In genomic region chr11:60761436-60762190, GRCh38 we compare ENCODE assay signal across 21 cellular contexts. TPM values are rescaled to one million over a fixed set of nuclear protein-coding genes. Genes with fewer than 3 reads are reported as not detected.
DNase-seq lines count a peak whose midpoint lies in the region; ATAC-seq and TF ChIP-seq lines count a peak whose summit lies in the region.
"Had no signal": no experiment of that assay in that cellular context is flagged by ENCODE, and none has a peak within 500 bp of the region (broad histone marks: within the 10 kb centered on the region; RNA-seq: fewer than 3 reads in every experiment).

No MANE protein-coding gene starts in this region.

- no peaks in the 10 kb centered on the region for H3K36me3 Mint-ChIP-seq in activated naive CD8-positive, alpha-beta T cell treated with anti-CD3 and anti-CD28 coated beads for 36 hours

- no peak overlapping the region for H3K27ac Mint-ChIP-seq in activated naive CD8-positive, alpha-beta T cell treated with anti-CD3 and anti-CD28 coated beads for 36 hours
- H3K27ac Mint-ChIP-seq: activated T-helper 1 cell treated with anti-CD3 and anti-CD28 coated beads, Interleukin-12 subunit alpha, Interleukin-12 subunit beta, Interleukin-2, Interleukin-4 antibody, amounts not matched to agents 30 ng/mL and 10 ng/mL and 1 ng/mL, durations not matched to agents 14 hours and 24 hours and 36 hours had no signal

- peaks cover 79% of the 10 kb centered on the region for H3K4me1 ChIP-seq in OCI-LY3 (ENCODE audit: low read length)
- H3K4me1 ChIP-seq: ascending aorta, tibial artery had no signal

- TF ChIP-seq CTCF in GM10266 (IDR thresholded peaks at IDR 0.05; ENCODE audit: control insufficient read depth, insufficient read depth, low read depth, missing control alignments) (no peak), OCI-LY3 (IDR thresholded peaks at IDR 0.05; ENCODE audit: low read depth, low read length) (no peak)

- H3K27me3 ChIP-seq in OCI-LY3 (ENCODE audit: low read depth, low read length) = peaks cover 3% of the 10 kb centered on the region; the same call in 1 of the 2 replicates
- H3K27me3 ChIP-seq: ascending aorta had no signal

- H3K9me3 ChIP-seq in OCI-LY3 (ENCODE audit: insufficient read depth, low read length) = no peaks in the 10 kb centered on the region
- H3K9me3 ChIP-seq: ascending aorta, heart left ventricle had no signal

- H3K27ac ChIP-seq in OCI-LY3 (ENCODE audit: low read length) = peak overlapping the region; percentile 67
- H3K27ac ChIP-seq: ascending aorta, heart left ventricle, tibial artery had no signal

- DNase-seq in GM10266 (ENCODE audit: extremely low spot score) (peak; percentile 39), inferior parietal cortex (ENCODE audit: extremely low spot score) (no peak), mesenteric fat pad (ENCODE audit: low spot score) (no peak)
- DNase-seq in activated T-cell treated with anti-CD3 and anti-CD28 coated beads, Interleukin-2, amount 50 U/mL, for 48 hours = no peak
- DNase-seq in activated naive CD8-positive, alpha-beta T cell treated with anti-CD3 and anti-CD28 coated beads for 36 hours = no peak
- DNase-seq: activated CD4-positive, alpha-beta T cell treated with anti-CD3 and anti-CD28 coated beads for 4 hours; cortex of kidney; erythroblast; heart left ventricle; NCI-H1694 treated with DMSO at 0.1 percent for 48 hours; NCI-H524 treated with DMSO at 0.1 percent for 48 hours; retina; SHP77; stimulated activated CD4-positive, alpha-beta T cell treated with anti-CD3 and anti-CD28 coated beads, Interleukin-1b, Interleukin-23, amount 100 ng/mL, for 48 hours had no signal

- ATAC-seq in GM19025 (IDR thresholded peaks at IDR 0.05; ENCODE audit: low read depth, unreplicated experiment) (peak; percentile 24), HG03025 (IDR thresholded peaks at IDR 0.05; ENCODE audit: low FRiP score, unreplicated experiment) (peak; percentile 35)
- ATAC-seq: heart left ventricle had no signal

- H3K9ac ChIP-seq in OCI-LY3 (ENCODE audit: low read length) = peak overlapping the region; percentile 38

- H3K27me3 Mint-ChIP-seq in activated naive CD8-positive, alpha-beta T cell treated with anti-CD3 and anti-CD28 coated beads for 36 hours = peaks cover 49% of the 10 kb centered on the region

- no peaks in the 10 kb centered on the region for H3K79me2 ChIP-seq in OCI-LY3 (ENCODE audit: low read length)

- peak overlapping the region; percentile 58 for H3K4me3 ChIP-seq in OCI-LY3 (ENCODE audit: low read length)
- H3K4me3 ChIP-seq: ascending aorta, heart left ventricle, tibial artery had no signal

- H4K20me1 ChIP-seq in OCI-LY3 (ENCODE audit: insufficient read depth, low read length) = no peaks in the 10 kb centered on the region

- H3K4me3 Mint-ChIP-seq in activated naive CD8-positive, alpha-beta T cell treated with anti-CD3 and anti-CD28 coated beads for 36 hours = no peak overlapping the region
- H3K4me3 Mint-ChIP-seq: activated T-helper 1 cell treated with anti-CD3 and anti-CD28 coated beads, Interleukin-12 subunit alpha, Interleukin-12 subunit beta, Interleukin-2, Interleukin-4 antibody, amounts not matched to agents 30 ng/mL and 10 ng/mL and 1 ng/mL, durations not matched to agents 14 hours and 24 hours and 36 hours; IgD-negative memory B cell had no signal

- H3K9me3 Mint-ChIP-seq in activated naive CD8-positive, alpha-beta T cell treated with anti-CD3 and anti-CD28 coated beads for 36 hours = no peaks in the 10 kb centered on the region
- H3K9me3 Mint-ChIP-seq: activated T-helper 1 cell treated with anti-CD3 and anti-CD28 coated beads, Interleukin-12 subunit alpha, Interleukin-12 subunit beta, Interleukin-2, Interleukin-4 antibody, amounts not matched to agents 30 ng/mL and 10 ng/mL and 1 ng/mL, durations not matched to agents 14 hours and 24 hours and 36 hours; IgD-negative memory B cell had no signal

- H2AFZ ChIP-seq in OCI-LY3 (ENCODE audit: low read depth, low read length) = peak overlapping the region; percentile 75

- H3K36me3 ChIP-seq in OCI-LY3 (replicated peaks; ENCODE audit: low read depth, low read length) = no peaks in the 10 kb centered on the region
- H3K36me3 ChIP-seq: ascending aorta, heart left ventricle, tibial artery had no signal

- peaks cover 4% of the 10 kb centered on the region for H3K4me1 Mint-ChIP-seq in activated naive CD8-positive, alpha-beta T cell treated with anti-CD3 and anti-CD28 coated beads for 36 hours

- H3K4me2 ChIP-seq in OCI-LY3 (ENCODE audit: low read length) = peak overlapping the region; percentile 69

RNA-seq across cellular contexts. Expression of gene MS4A15, which starts 4.9 kb away (rescaled TPM):
- total RNA-seq in activated naive CD8-positive, alpha-beta T cell treated with anti-CD3 and anti-CD28 coated beads for 36 hours = not detected
- not detected for total RNA-seq in mesenteric fat pad
- total RNA-seq: activated T-helper 1 cell treated with anti-CD3 and anti-CD28 coated beads, Interleukin-12 subunit alpha, Interleukin-12 subunit beta, Interleukin-2, Interleukin-4 antibody, amounts not matched to agents 30 ng/mL and 10 ng/mL and 1 ng/mL, durations not matched to agents 14 hours and 24 hours and 36 hours; ascending aorta; heart left ventricle had no signal

RNA-seq across cellular contexts. Expression of gene MS4A10, which starts 23.5 kb away (rescaled TPM):
- not detected for total RNA-seq in activated naive CD8-positive, alpha-beta T cell treated with anti-CD3 and anti-CD28 coated beads for 36 hours
- not detected for total RNA-seq in mesenteric fat pad
- total RNA-seq: activated T-helper 1 cell treated with anti-CD3 and anti-CD28 coated beads, Interleukin-12 subunit alpha, Interleukin-12 subunit beta, Interleukin-2, Interleukin-4 antibody, amounts not matched to agents 30 ng/mL and 10 ng/mL and 1 ng/mL, durations not matched to agents 14 hours and 24 hours and 36 hours; ascending aorta; heart left ventricle had no signal

RNA-seq across cellular contexts. Expression of gene MS4A18, which starts 37.1 kb away (rescaled TPM):
- total RNA-seq in activated naive CD8-positive, alpha-beta T cell treated with anti-CD3 and anti-CD28 coated beads for 36 hours = not detected
- total RNA-seq in mesenteric fat pad = not detected
- total RNA-seq: activated T-helper 1 cell treated with anti-CD3 and anti-CD28 coated beads, Interleukin-12 subunit alpha, Interleukin-12 subunit beta, Interleukin-2, Interleukin-4 antibody, amounts not matched to agents 30 ng/mL and 10 ng/mL and 1 ng/mL, durations not matched to agents 14 hours and 24 hours and 36 hours; ascending aorta; heart left ventricle had no signal
